Comparison of ENCODE assay signal across 22 cellular contexts in the genomic region with DNA sequence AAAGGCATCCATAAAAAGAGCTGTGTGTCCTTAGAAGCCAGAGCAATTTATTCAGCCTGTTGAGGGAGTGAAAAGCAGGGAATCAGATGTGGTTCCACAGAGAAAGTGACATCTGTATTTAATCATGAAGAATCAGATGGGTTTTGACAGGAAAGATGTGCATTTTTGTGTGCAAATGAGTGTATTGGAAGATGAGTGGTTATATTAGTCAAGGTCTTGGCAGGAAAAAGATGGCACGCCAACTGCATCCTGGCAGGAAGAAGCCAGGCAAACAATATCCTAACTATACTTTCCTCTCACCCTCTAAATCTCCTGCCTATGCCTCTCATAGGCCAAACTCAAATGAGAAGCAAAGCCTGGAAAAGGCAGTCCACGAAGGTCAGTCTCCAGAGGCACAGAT. TPM values are rescaled to one million over a fixed set of nuclear protein-coding genes. Genes with fewer than 3 reads are reported as not detected.
DNase-seq lines count a peak whose midpoint lies in the region; ATAC-seq and TF ChIP-seq lines count a peak whose summit lies in the region.
"Had no signal": no experiment of that assay in that cellular context is flagged by ENCODE, and none has a peak within 500 bp of the region (broad histone marks: within the 10 kb centered on the region; RNA-seq: fewer than 3 reads in every experiment).

No MANE protein-coding gene starts in this region.

- H3K27ac ChIP-seq in GM23248 (peak overlapping the region; percentile 88), Karpas-422 (ENCODE audit: low read length) (no peak overlapping the region)
- H3K27ac ChIP-seq: breast epithelium, ovary, right atrium auricular region had no signal

- H3K9ac ChIP-seq in GM23248, result peak overlapping the region; percentile 72
- peak overlapping the region; percentile 44 for H3K9ac ChIP-seq in adipocyte (ENCODE audit: low read length)
- no peak overlapping the region for H3K9ac ChIP-seq in Karpas-422 (ENCODE audit: low read length)

- peaks cover 3% of the 10 kb centered on the region; the same call in 1 of the 2 replicates for H3K36me3 ChIP-seq in GM23248 (ENCODE audit: low read depth)
- H3K36me3 ChIP-seq in adipocyte (ENCODE audit: control insufficient read depth, insufficient read depth, low read length, severe bottlenecking), result no peaks in the 10 kb centered on the region
- H3K36me3 ChIP-seq in Karpas-422 (ENCODE audit: insufficient read depth, low read length), result 0 out of 2 replicates have a peak, but pooled peaks cover 3% of the 10 kb centered on the region
- H3K36me3 ChIP-seq: breast epithelium, ovary, right atrium auricular region had no signal

- H3K9me2 ChIP-seq in GM23248 (ENCODE audit: insufficient read depth) (no peaks in the 10 kb centered on the region), Karpas-422 (replicated peaks; ENCODE audit: insufficient read depth, low read length) (no peaks in the 10 kb centered on the region)

- 2 to 4% methylated on average over 2 of the region's 2 CpGs for WGBS in GM23248 (ENCODE audit: low coverage in 1 of 2, low lambda C conversion rate in 2 of 2, missing lambda C conversion rate in 2 of 2), 2 experiments

- H3K27me3 ChIP-seq in GM23248 (replicated peaks; ENCODE audit: insufficient read depth) (no peaks in the 10 kb centered on the region), adipocyte (replicated peaks; ENCODE audit: control insufficient read depth, insufficient read depth, low read length) (no peaks in the 10 kb centered on the region), Karpas-422 (ENCODE audit: low read length) (no peaks in the 10 kb centered on the region)
- H3K27me3 ChIP-seq: breast epithelium, ovary, right atrium auricular region had no signal

- H3K79me2 ChIP-seq in GM23248 (ENCODE audit: insufficient read depth), result peaks cover 47% of the 10 kb centered on the region
- H3K79me2 ChIP-seq in Karpas-422 (ENCODE audit: low read length), result peaks cover 32% of the 10 kb centered on the region

- H4K20me1 ChIP-seq in GM23248 (ENCODE audit: insufficient read depth), result no peaks in the 10 kb centered on the region
- H4K20me1 ChIP-seq in Karpas-422 (ENCODE audit: insufficient read depth, low read depth, low read length), result no peaks in the 10 kb centered on the region

- H3F3A ChIP-seq in GM23248 (ENCODE audit: insufficient read depth), result peaks cover 54% of the 10 kb centered on the region

- peak overlapping the region; percentile 45 for H3K4me3 ChIP-seq in GM23248
- no peak overlapping the region for H3K4me3 ChIP-seq in adipocyte (ENCODE audit: low read length)
- no peak overlapping the region for H3K4me3 ChIP-seq in foreskin fibroblast (ENCODE audit: low read depth in 1 of 2, low read length in 2 of 2)
- no peak overlapping the region for H3K4me3 ChIP-seq in Karpas-422 (ENCODE audit: low read length)
- H3K4me3 ChIP-seq: breast epithelium, ovary, right atrium auricular region had no signal

- peak; percentile 66 for DNase-seq in AG08395 (ENCODE audit: low spot score)
- peak; percentile 91 for DNase-seq in GM23248
- peak; percentile 75 for DNase-seq in adipocyte (ENCODE audit: low read depth)
- peak; percentile 94 to 95 for DNase-seq in foreskin fibroblast
- no peak for DNase-seq in Karpas-422
- no peak for DNase-seq in DMS114 treated with DMSO at 0.1 percent for 48 hours (lab: John Stamatoyannopoulos, UW; ENCODE audit: unreplicated experiment)
- DNase-seq: activated CD4-positive, alpha-beta T cell treated with anti-CD3 and anti-CD28 coated beads, Interleukin-2, amount 10 ng/mL, durations not matched to agents 7 days and 5 days; activated CD8-positive, alpha-beta memory T cell treated with anti-CD3 and anti-CD28 coated beads, Interleukin-2, amount 50 U/mL, for 4 hours; activated effector memory CD4-positive, alpha-beta T cell treated with Interleukin-2 at 50 U/mL for 16 hours; activated naive CD8-positive, alpha-beta T cell treated with anti-CD3 and anti-CD28 coated beads, Interleukin-2, amount 50 U/mL, for 24 hours; cortex of kidney; naive thymus-derived CD8-positive, alpha-beta T cell; NCI-H146; NCI-H2171 treated with DMSO at 0.1 percent for 48 hours; NCI-H69; ovary; Right ventricle myocardium superior; stimulated activated CD4-positive, alpha-beta T cell treated with anti-CD3 and anti-CD28 coated beads, Interleukin-15, amount 100 ng/mL, for 24 hours had no signal

- no peaks in the 10 kb centered on the region for H3K9me3 ChIP-seq in GM23248 (ENCODE audit: low read depth)
- H3K9me3 ChIP-seq in adipocyte (ENCODE audit: control insufficient read depth, low read length), result no peaks in the 10 kb centered on the region
- no peaks in the 10 kb centered on the region for H3K9me3 ChIP-seq in Karpas-422 (ENCODE audit: low read length)
- H3K9me3 ChIP-seq: breast epithelium, ovary, right atrium auricular region had no signal

- ATAC-seq in GM18519 (IDR thresholded peaks at IDR 0.05; ENCODE audit: low FRiP score, unreplicated experiment) (no peak), GM18498 (IDR thresholded peaks at IDR 0.05; ENCODE audit: unreplicated experiment) (no peak)
- ATAC-seq: activated naive CD8-positive, alpha-beta T cell treated with anti-CD3 and anti-CD28 coated beads, Interleukin-2, amount 50 U/mL, for 24 hours; naive thymus-derived CD8-positive, alpha-beta T cell had no signal

- H3K4me2 ChIP-seq in GM23248 (ENCODE audit: unreplicated experiment), result peak overlapping the region; percentile 73
- H3K4me2 ChIP-seq in Karpas-422 (ENCODE audit: low read depth, low read length, poor library complexity, severe bottlenecking), result no peak overlapping the region

- TF ChIP-seq CTCF in foreskin fibroblast (IDR thresholded peaks at IDR 0.05; ENCODE audit: low read depth, low read length), result no peak

- in situ Hi-C loops in GM23248 (cut with MboI), result no loop called here

- H2AFZ ChIP-seq in GM23248, result 0 out of 2 replicates have a peak overlapping the region, but pooled peaks have one; percentile 28
- no peak overlapping the region for H2AFZ ChIP-seq in Karpas-422 (ENCODE audit: low read length)

- H3K4me1 ChIP-seq in GM23248 (ENCODE audit: insufficient read depth) (peaks cover 59% of the 10 kb centered on the region), adipocyte (ENCODE audit: control insufficient read depth, insufficient read depth, low read length) (peaks cover 38% of the 10 kb centered on the region), Karpas-422 (ENCODE audit: low read length) (peaks cover 6% of the 10 kb centered on the region)
- H3K4me1 ChIP-seq: breast epithelium, right atrium auricular region had no signal

RNA-seq across cellular contexts. Expression of a gene that starts 59.1 kb away (rescaled TPM):
- 33.2 and 36.3 TPM in 2 replicates for total RNA-seq in GM23248 (2014; rRNA removed; shearing (Covaris generic))
- 30.4 and 30.7 TPM in 2 replicates for polyA plus RNA-seq in GM23248 (2016; fragmentation: Nextera tagmentation; extraction: Ambion mirVana)
- 28.5 and 49.6 TPM in 2 replicates for total RNA-seq in Karpas-422 (2014; rRNA removed; shearing (Covaris generic); ENCODE audit: low replicate concordance)

Comparison
In these comparisons a context has a peak if more than half of its experiments do, and no peak if none do; other contexts are left out.
1. DNase-seq: peak in AG08395 (single experiment), GM23248 (single experiment), adipocyte (single experiment) and foreskin fibroblast (2 of 2); none in Karpas-422 (single experiment) and DMS114 treated with DMSO at 0.1 percent for 48 hours (single experiment).